In genomic region chr20:51807864-51808263, GRCh38 we compare ENCODE assay signal across 25 cellular contexts. TPM values are rescaled to one million over a fixed set of nuclear protein-coding genes. Genes with fewer than 3 reads are reported as not detected.
"Had no signal": no experiment of that assay in that cellular context is flagged by ENCODE, and none has a peak within 500 bp of the region (broad histone marks: within the 10 kb centered on the region; RNA-seq: fewer than 3 reads in every experiment).

No MANE protein-coding gene starts in this region.

- H3K27me3 ChIP-seq: brain microvascular endothelial cell, pancreas, suprapubic skin had no signal

- H3K27ac ChIP-seq: brain microvascular endothelial cell, heart left ventricle, pancreas, prostate gland, suprapubic skin, tibial artery had no signal

- ATAC-seq: activated CD8-positive, alpha-beta memory T cell treated with anti-CD3 and anti-CD28 coated beads, Interleukin-2, amount 10 ng/mL, durations not matched to agents 7 days and 5 days; activated CD8-positive, alpha-beta T cell treated with anti-CD3 and anti-CD28 coated beads for 36 hours; effector memory CD8-positive, alpha-beta T cell; heart left ventricle; naive thymus-derived CD8-positive, alpha-beta T cell; pancreas; sciatic nerve had no signal

- H3K4me1 ChIP-seq: heart left ventricle, pancreas, prostate gland, suprapubic skin, tibial artery had no signal

- H3K9me3 ChIP-seq: heart left ventricle, pancreas, prostate gland, suprapubic skin, tibial artery had no signal

- H3K36me3 ChIP-seq: brain microvascular endothelial cell, heart left ventricle, pancreas, prostate gland, suprapubic skin, tibial artery had no signal

- DNase-seq: activated CD4-positive, alpha-beta T cell treated with anti-CD3 and anti-CD28 coated beads for 1 hour; activated CD4-positive, alpha-beta T cell treated with anti-CD3 and anti-CD28 coated beads, Interleukin-2, amount 10 ng/mL, durations not matched to agents 7 days and 5 days; activated CD8-positive, alpha-beta memory T cell treated with anti-CD3 and anti-CD28 coated beads, Interleukin-2, amount 10 ng/mL, durations not matched to agents 7 days and 5 days; activated CD8-positive, alpha-beta T cell treated with anti-CD3 and anti-CD28 coated beads for 36 hours; activated naive CD4-positive, alpha-beta T cell treated with Interleukin-2 at 50 U/mL for 16 hours; activated T-cell treated with anti-CD3 and anti-CD28 coated beads, Interleukin-2, amount 50 U/mL, for 48 hours; aorta; brain microvascular endothelial cell; cortex of kidney; effector memory CD8-positive, alpha-beta T cell; erythroblast; heart left ventricle; hypothalamus; naive thymus-derived CD8-positive, alpha-beta T cell; nucleus accumbens; pancreas; retina; stimulated activated CD4-positive, alpha-beta T cell treated with anti-CD3 and anti-CD28 coated beads, Interleukin-15, amount 100 ng/mL, for 24 hours; stimulated activated CD4-positive, alpha-beta T cell treated with anti-CD3 and anti-CD28 coated beads, Interleukin-2, amount 100 ng/mL, for 24 hours; stimulated activated naive CD4-positive, alpha-beta T cell; T-helper 9 cell; tibial artery had no signal

- H3K4me3 ChIP-seq: heart left ventricle, pancreas, prostate gland, suprapubic skin, tibial artery had no signal

RNA-seq across cellular contexts. Expression of gene SALL4, which starts 5.5 kb away (rescaled TPM):
- total RNA-seq: naive thymus-derived CD8-positive, alpha-beta T cell had no signal
